Comparison of ENCODE assay signal across 22 cellular contexts in the genomic region with DNA sequence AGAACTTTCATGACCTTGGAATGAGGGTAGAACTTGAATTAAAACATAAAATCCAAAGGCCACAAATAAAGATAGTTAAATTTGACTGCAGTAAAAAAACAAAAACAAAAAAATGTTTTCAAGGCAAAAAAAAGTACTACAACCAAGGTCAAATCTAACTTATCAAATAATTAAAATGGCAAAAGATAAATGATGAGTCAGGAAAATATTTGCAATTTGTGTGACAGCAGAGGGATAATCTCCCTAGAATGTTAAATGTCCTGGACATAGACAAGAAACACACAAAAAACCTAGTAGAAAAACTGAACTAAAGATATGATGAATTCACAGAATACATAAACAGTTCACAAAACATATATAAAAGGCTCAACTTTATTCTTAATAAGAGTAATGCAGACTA.
"Had no signal": no experiment of that assay in that cellular context is flagged by ENCODE, and none has a peak within 500 bp of the region (broad histone marks: within the 10 kb centered on the region; RNA-seq: fewer than 3 reads in every experiment).

No MANE protein-coding gene starts in this region.

- H3K4me3 ChIP-seq: colonic mucosa, esophagus muscularis mucosa, gastroesophageal sphincter, heart left ventricle, hepatocyte, left lung, lower lobe of right lung, mucosa of descending colon had no signal

- H3K36me3 ChIP-seq: colonic mucosa, esophagus muscularis mucosa, gastroesophageal sphincter, heart left ventricle, left lung, lower lobe of right lung had no signal

- ATAC-seq: effector memory CD8-positive, alpha-beta T cell; foreskin keratinocyte; gastroesophageal sphincter; heart left ventricle; left cardiac atrium; left lung; left ventricle myocardium superior; lower lobe of right lung; mucosa of descending colon had no signal

- H3K27me3 ChIP-seq: colonic mucosa, esophagus muscularis mucosa, gastroesophageal sphincter, heart left ventricle, hepatocyte, left lung had no signal

- FAIRE-seq: endothelial cell of umbilical vein, frontal cortex had no signal

- H3K9me3 ChIP-seq: colonic mucosa, esophagus muscularis mucosa, left lung, lower lobe of right lung, mucosa of descending colon had no signal

- H3K4me1 ChIP-seq: colonic mucosa, esophagus muscularis mucosa, foreskin keratinocyte, gastroesophageal sphincter, left lung, lower lobe of right lung had no signal

- H3K79me2 ChIP-seq: hepatocyte had no signal

- H3K27ac ChIP-seq: colonic mucosa, esophagus muscularis mucosa, foreskin keratinocyte, gastroesophageal sphincter, heart left ventricle, hepatocyte, left lung, lower lobe of right lung had no signal

- DNase-seq: colonic mucosa; cortex of kidney; effector CD8-positive, alpha-beta T cell; effector memory CD8-positive, alpha-beta T cell; endodermal cell; foreskin keratinocyte; heart left ventricle; hypothalamus; immature natural killer cell; islet precursor cell; left cardiac atrium; left lung; left ventricle myocardium superior; lower lobe of right lung; mesenchymal stem cell; mucosa of descending colon; naive B cell had no signal

- H3K4me2 ChIP-seq: hepatocyte had no signal

- H2AFZ ChIP-seq: hepatocyte had no signal
